8 cellular contexts compared by ENCODE assay signal in genomic region chr3:4474683-4475490, GRCh38. TPM values are rescaled to one million over a fixed set of nuclear protein-coding genes. Genes with fewer than 3 reads are reported as not detected.
A peak's percentile ranks its signal among the peaks of the same experiment; 100 is the strongest.
DNase-seq lines count a peak whose midpoint lies in the region; ATAC-seq and TF ChIP-seq lines count a peak whose summit lies in the region.

No MANE protein-coding gene starts in this region.

- H3K27ac ChIP-seq in liver (ENCODE audit: low read depth in 1 of 2, low read length in 2 of 2) = peak overlapping the region; percentile 9 to 27
- no peak overlapping the region for H3K27ac ChIP-seq in CD8-positive, alpha-beta T cell (ENCODE audit: low read depth, low read length)

- TF ChIP-seq CTCF in liver (IDR thresholded peaks at IDR 0.05; ENCODE audit: low read depth, low read length, missing input control) = no peak
- no peak for TF ChIP-seq CTCF in CD8-positive, alpha-beta T cell (IDR thresholded peaks at IDR 0.05)

- no peaks in the 10 kb centered on the region for H3K9me3 Mint-ChIP-seq in CD8-positive, alpha-beta T cell

- POLR2A ChIA-PET in CD8-positive, alpha-beta T cell (lab: Charles Lee) = no interaction called here

- H3K4me3 Mint-ChIP-seq in CD8-positive, alpha-beta T cell = no peak overlapping the region

- WGBS in liver = 50% methylated on average over 7 of the region's 7 CpGs

- peak; percentile 77 for ATAC-seq in GM21515 (IDR thresholded peaks at IDR 0.05; ENCODE audit: unreplicated experiment)
- ATAC-seq in CD8-positive, alpha-beta T cell = no peak

- intact Hi-C loops in CD8-positive, alpha-beta T cell (cut with DNase I, micrococcal nuclease) = no loop called here

- H3K36me3 Mint-ChIP-seq in CD8-positive, alpha-beta T cell = no peaks in the 10 kb centered on the region

- H3K9me3 ChIP-seq in adipocyte (ENCODE audit: control insufficient read depth, low read length) (no peaks in the 10 kb centered on the region), liver (ENCODE audit: control insufficient read depth in 4 of 4, low read length in 3 of 4) (no peaks in the 10 kb centered on the region)
- no peaks in the 10 kb centered on the region for H3K9me3 ChIP-seq in CD8-positive, alpha-beta T cell (ENCODE audit: low read length)

- no peak overlapping the region for H3K9ac ChIP-seq in adipocyte (ENCODE audit: low read length)
- no peak overlapping the region for H3K9ac ChIP-seq in liver (ENCODE audit: low read depth in 1 of 2, low read length in 2 of 2)

- H3K4me3 ChIP-seq in adipocyte (ENCODE audit: low read length) (no peak overlapping the region), liver (ENCODE audit: low read depth in 1 of 3, low read length in 3 of 3) (no peak overlapping the region)
- no peak overlapping the region for H3K4me3 ChIP-seq in CD8-positive, alpha-beta T cell (ENCODE audit: low read depth, low read length)

- DNase-seq in CD1c-positive myeloid dendritic cell (ENCODE audit: extremely low spot score) (peak; percentile 88), KG1 (lab: John Stamatoyannopoulos, UW) (peak; percentile 57), adipocyte (ENCODE audit: low read depth) (peak; percentile 39), DMS153 (lab: John Stamatoyannopoulos, UW) (no peak), NCI-H748 (lab: John Stamatoyannopoulos, UW; ENCODE audit: unreplicated experiment) (no peak)
- DNase-seq in CD8-positive, alpha-beta T cell = no peak

- peaks cover 13% of the 10 kb centered on the region for H3K27me3 Mint-ChIP-seq in CD8-positive, alpha-beta T cell (ENCODE audit: low read depth)

- H3K4me1 ChIP-seq in adipocyte (ENCODE audit: control insufficient read depth, insufficient read depth, low read length) (peaks cover 11% of the 10 kb centered on the region), liver (ENCODE audit: control insufficient read depth in 4 of 4, insufficient read depth in 4 of 4, low read length in 3 of 4) (peaks cover 0 to 3% (median under 1%) of the 10 kb centered on the region in 4 donors)
- no peaks in the 10 kb centered on the region for H3K4me1 ChIP-seq in CD8-positive, alpha-beta T cell (ENCODE audit: insufficient read depth, low read length)

- H3K36me3 ChIP-seq in adipocyte (ENCODE audit: control insufficient read depth, insufficient read depth, low read length, severe bottlenecking) (no peaks in the 10 kb centered on the region), liver (ENCODE audit: control insufficient read depth in 4 of 4, insufficient read depth in 3 of 4, low read depth in 1 of 4, low read length in 3 of 4) (no peaks in the 10 kb centered on the region)
- no peaks in the 10 kb centered on the region for H3K36me3 ChIP-seq in CD8-positive, alpha-beta T cell (ENCODE audit: insufficient read depth, low read length)

- H3K27me3 ChIP-seq in adipocyte (replicated peaks; ENCODE audit: control insufficient read depth, insufficient read depth, low read length) (peaks cover 20% of the 10 kb centered on the region), liver (ENCODE audit: control insufficient read depth in 4 of 4, insufficient read depth in 4 of 4, low read length in 3 of 4) (no peaks in the 10 kb centered on the region)
- H3K27me3 ChIP-seq in CD8-positive, alpha-beta T cell (ENCODE audit: insufficient read depth, low read length) = no peaks in the 10 kb centered on the region

- CTCF ChIA-PET in CD8-positive, alpha-beta T cell (lab: Charles Lee) = no interaction called here

- peak in 1 of 2 donors; percentile 26 for TF ChIP-seq RAD21 in liver (IDR thresholded peaks at IDR 0.05)

- no peak overlapping the region for H3K27ac Mint-ChIP-seq in CD8-positive, alpha-beta T cell

- no peaks in the 10 kb centered on the region for H3K4me1 Mint-ChIP-seq in CD8-positive, alpha-beta T cell (ENCODE audit: low read depth)

TF ChIP-seq in liver, 16 proteins besides CTCF, POLR2A, EP300 and RAD21:
- TF ChIP-seq JUND (IDR thresholded peaks at IDR 0.05) (peak in 1 of 2 donors; percentile 50), SP1 (IDR thresholded peaks at IDR 0.05) (peak; percentile 46), HNF4A (conservative IDR thresholded peaks at IDR 0.05) (peak in 1 of 2 donors; percentile 8), MAX (IDR thresholded peaks at IDR 0.05) (peak; percentile 63), RXRA (IDR thresholded peaks at IDR 0.05) (peak in 1 of 2 donors; percentile 71), GABPA (IDR thresholded peaks at IDR 0.05 in 1 of 2, conservative IDR thresholded peaks at IDR 0.05 in 1 of 2) (no peak), NR2F2 (IDR thresholded peaks at IDR 0.05) (no peak), YY1 (IDR thresholded peaks at IDR 0.05) (peak; percentile 38)
- TF ChIP-seq, protein P1, sequence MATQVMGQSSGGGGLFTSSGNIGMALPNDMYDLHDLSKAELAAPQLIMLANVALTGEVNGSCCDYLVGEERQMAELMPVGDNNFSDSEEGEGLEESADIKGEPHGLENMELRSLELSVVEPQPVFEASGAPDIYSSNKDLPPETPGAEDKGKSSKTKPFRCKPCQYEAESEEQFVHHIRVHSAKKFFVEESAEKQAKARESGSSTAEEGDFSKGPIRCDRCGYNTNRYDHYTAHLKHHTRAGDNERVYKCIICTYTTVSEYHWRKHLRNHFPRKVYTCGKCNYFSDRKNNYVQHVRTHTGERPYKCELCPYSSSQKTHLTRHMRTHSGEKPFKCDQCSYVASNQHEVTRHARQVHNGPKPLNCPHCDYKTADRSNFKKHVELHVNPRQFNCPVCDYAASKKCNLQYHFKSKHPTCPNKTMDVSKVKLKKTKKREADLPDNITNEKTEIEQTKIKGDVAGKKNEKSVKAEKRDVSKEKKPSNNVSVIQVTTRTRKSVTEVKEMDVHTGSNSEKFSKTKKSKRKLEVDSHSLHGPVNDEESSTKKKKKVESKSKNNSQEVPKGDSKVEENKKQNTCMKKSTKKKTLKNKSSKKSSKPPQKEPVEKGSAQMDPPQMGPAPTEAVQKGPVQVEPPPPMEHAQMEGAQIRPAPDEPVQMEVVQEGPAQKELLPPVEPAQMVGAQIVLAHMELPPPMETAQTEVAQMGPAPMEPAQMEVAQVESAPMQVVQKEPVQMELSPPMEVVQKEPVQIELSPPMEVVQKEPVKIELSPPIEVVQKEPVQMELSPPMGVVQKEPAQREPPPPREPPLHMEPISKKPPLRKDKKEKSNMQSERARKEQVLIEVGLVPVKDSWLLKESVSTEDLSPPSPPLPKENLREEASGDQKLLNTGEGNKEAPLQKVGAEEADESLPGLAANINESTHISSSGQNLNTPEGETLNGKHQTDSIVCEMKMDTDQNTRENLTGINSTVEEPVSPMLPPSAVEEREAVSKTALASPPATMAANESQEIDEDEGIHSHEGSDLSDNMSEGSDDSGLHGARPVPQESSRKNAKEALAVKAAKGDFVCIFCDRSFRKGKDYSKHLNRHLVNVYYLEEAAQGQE (IDR thresholded peaks at IDR 0.05) = no peak
- TF ChIP-seq, protein P2, sequence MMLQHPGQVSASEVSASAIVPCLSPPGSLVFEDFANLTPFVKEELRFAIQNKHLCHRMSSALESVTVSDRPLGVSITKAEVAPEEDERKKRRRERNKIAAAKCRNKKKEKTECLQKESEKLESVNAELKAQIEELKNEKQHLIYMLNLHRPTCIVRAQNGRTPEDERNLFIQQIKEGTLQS (IDR thresholded peaks at IDR 0.05) = no peak

RNA-seq across cellular contexts. Expression of gene SUMF1, which starts 7.8 kb away (rescaled TPM):
- total RNA-seq in liver = 10 to 100 TPM; 25.5 to 34.2 TPM
- polyA plus RNA-seq in liver = 10 to 100 TPM; 13.0 to 21.6 TPM
- 1 to 10 TPM; 7.6 to 7.8 TPM for total RNA-seq in CD8-positive, alpha-beta T cell

RNA-seq across cellular contexts. Expression of gene ITPR1, which starts 18.3 kb away (rescaled TPM):
- total RNA-seq in liver = 10 to 100 TPM; 11.5 to 39.4 TPM
- polyA plus RNA-seq in liver = 1 to 10 TPM; 3.7 to 4.9 TPM
- total RNA-seq in CD8-positive, alpha-beta T cell = 10 to 100 TPM; 57.5 to 62.3 TPM

Comparison
In these comparisons a context has a peak if more than half of its experiments do, and no peak if none do; other contexts are left out.
1. DNase-seq: peak in CD1c-positive myeloid dendritic cell (single experiment), KG1 (single experiment) and adipocyte (single experiment); none in CD8-positive, alpha-beta T cell (0 of 7), DMS153 (single experiment) and NCI-H748 (single experiment).